Comparison of ENCODE assay signal across 15 cellular contexts in genomic region chrX:8906299-8906698, GRCh38.
A peak's percentile ranks its signal among the peaks of the same experiment; 100 is the strongest.
DNase-seq lines count a peak whose midpoint lies in the region; ATAC-seq, FAIRE-seq and TF ChIP-seq lines count a peak whose summit lies in the region.
"Had no signal": no experiment of that assay in that cellular context is flagged by ENCODE, and none has a peak within 500 bp of the region (broad histone marks: within the 10 kb centered on the region; RNA-seq: fewer than 3 reads in every experiment).

No MANE protein-coding gene starts in this region.

- H3K36me3 Mint-ChIP-seq in astrocyte (ENCODE audit: low read depth, unreplicated experiment) (no peaks in the 10 kb centered on the region), neural progenitor cell (no peaks in the 10 kb centered on the region)
- H3K36me3 Mint-ChIP-seq: CD4-positive, alpha-beta memory T cell had no signal

- FAIRE-seq in astrocyte (lab: Jason Lieb, UNC), result peak; percentile 32
- FAIRE-seq in GM19239 (lab: Jason Lieb, UNC), result no peak

- H3K4me1 ChIP-seq in BLaER1, result peaks cover 30% of the 10 kb centered on the region
- no peaks in the 10 kb centered on the region for H3K4me1 ChIP-seq in astrocyte (ENCODE audit: insufficient read depth, low read length)
- H3K4me1 ChIP-seq in neural progenitor cell, result no peaks in the 10 kb centered on the region
- H3K4me1 ChIP-seq: A549 had no signal

- H3F3A ChIP-seq in neural progenitor cell (ENCODE audit: low read depth), result no peaks in the 10 kb centered on the region

- H3K9ac ChIP-seq in BLaER1 (no peak overlapping the region), astrocyte (ENCODE audit: low read length) (no peak overlapping the region), neural progenitor cell (no peak overlapping the region)
- H3K9ac ChIP-seq: KMS-11 had no signal

- H2AFZ ChIP-seq in astrocyte (ENCODE audit: low read depth, low read length) (no peak overlapping the region), neural progenitor cell (replicated peaks) (no peak overlapping the region)

- ATAC-seq in left lobe of liver (peak; percentile 79), HG02973 (IDR thresholded peaks at IDR 0.05; ENCODE audit: unreplicated experiment) (no peak)
- no peak for ATAC-seq in stimulated activated naive CD8-positive, alpha-beta T cell treated with anti-CD3 and anti-CD28 coated beads, Interleukin-15, Interleukin-2, amounts not matched to agents 100 U/mL and 50 U/mL, for 24 hours
- ATAC-seq: A549 had no signal

- no peaks in the 10 kb centered on the region for H3K79me2 ChIP-seq in astrocyte (ENCODE audit: insufficient read depth, low read length)
- H3K79me2 ChIP-seq in neural progenitor cell (ENCODE audit: low read depth), result no peaks in the 10 kb centered on the region

- peak overlapping the region; percentile 34 for H3K4me2 ChIP-seq in BLaER1
- no peak overlapping the region for H3K4me2 ChIP-seq in astrocyte (ENCODE audit: low read length)
- no peak overlapping the region for H3K4me2 ChIP-seq in neural progenitor cell
- H3K4me2 ChIP-seq: A549, KMS-11 had no signal

- DNase-seq in AG10803 (ENCODE audit: low read depth) (peak; percentile 40), astrocyte (ENCODE audit: low read depth) (no peak), left lobe of liver (ENCODE audit: low spot score) (peak; percentile 44), GM19239 (ENCODE audit: insufficient read length, low spot score) (no peak), neural progenitor cell (ENCODE audit: low spot score) (no peak)
- DNase-seq in stimulated activated naive CD8-positive, alpha-beta T cell treated with anti-CD3 and anti-CD28 coated beads, Interleukin-15, Interleukin-2, amounts not matched to agents 100 U/mL and 50 U/mL, for 24 hours, result no peak
- DNase-seq: CD4-positive, alpha-beta memory T cell; DMS79; GOT3; H9 had no signal

- no peaks in the 10 kb centered on the region for H4K20me1 ChIP-seq in BLaER1
- H4K20me1 ChIP-seq in astrocyte (ENCODE audit: insufficient read depth, low read length), result no peaks in the 10 kb centered on the region
- H4K20me1 ChIP-seq in neural progenitor cell (ENCODE audit: low read depth), result no peaks in the 10 kb centered on the region

- peaks cover 2% of the 10 kb centered on the region for H3K9me3 Mint-ChIP-seq in astrocyte (ENCODE audit: unreplicated experiment)
- H3K9me3 Mint-ChIP-seq in neural progenitor cell, result no peaks in the 10 kb centered on the region

- H3K36me3 ChIP-seq in BLaER1 (no peaks in the 10 kb centered on the region), astrocyte (ENCODE audit: insufficient read depth, low read length) (no peaks in the 10 kb centered on the region), neural progenitor cell (no peaks in the 10 kb centered on the region)

- no peak overlapping the region for H3K4me3 ChIP-seq in AG10803 (ENCODE audit: low read length)
- H3K4me3 ChIP-seq in BLaER1, result no peak overlapping the region
- H3K4me3 ChIP-seq in astrocyte (ENCODE audit: insufficient read depth, low read depth, low read length), result no peak overlapping the region
- H3K4me3 ChIP-seq in neural progenitor cell, result no peak overlapping the region
- H3K4me3 ChIP-seq: A549 had no signal

- no peaks in the 10 kb centered on the region for H3K4me1 Mint-ChIP-seq in astrocyte (ENCODE audit: low read depth, unreplicated experiment)
- H3K4me1 Mint-ChIP-seq in neural progenitor cell, result peaks cover 5% of the 10 kb centered on the region
- H3K4me1 Mint-ChIP-seq: CD4-positive, alpha-beta memory T cell had no signal

- TF ChIP-seq CTCF in AG10803 (conservative IDR thresholded peaks at IDR 0.05; ENCODE audit: low read length), result no peak
- no peak for TF ChIP-seq CTCF in astrocyte (IDR thresholded peaks at IDR 0.05; ENCODE audit: insufficient read depth, low read depth, low read length)
- TF ChIP-seq CTCF in neural progenitor cell (IDR thresholded peaks at IDR 0.05), result no peak

- no peaks in the 10 kb centered on the region for H3K27me3 ChIP-seq in BLaER1
- no peaks in the 10 kb centered on the region for H3K27me3 ChIP-seq in astrocyte (ENCODE audit: insufficient read depth, low read length)
- H3K27me3 ChIP-seq in neural progenitor cell, result no peaks in the 10 kb centered on the region

- no peak overlapping the region for H3K4me3 Mint-ChIP-seq in astrocyte (ENCODE audit: unreplicated experiment)
- H3K4me3 Mint-ChIP-seq in neural progenitor cell, result no peak overlapping the region
- H3K4me3 Mint-ChIP-seq: CD4-positive, alpha-beta memory T cell; H9 had no signal

- no peak overlapping the region for H3K27ac ChIP-seq in BLaER1
- no peak overlapping the region for H3K27ac ChIP-seq in astrocyte (ENCODE audit: low read depth, low read length)
- no peak overlapping the region for H3K27ac ChIP-seq in neural progenitor cell
- H3K27ac ChIP-seq: A549, C4-2B, KMS-11 had no signal

- H3K27ac Mint-ChIP-seq in astrocyte (ENCODE audit: unreplicated experiment) (no peak overlapping the region), neural progenitor cell (no peak overlapping the region)
- H3K27ac Mint-ChIP-seq: CD4-positive, alpha-beta memory T cell; H9 had no signal

- H3K27me3 Mint-ChIP-seq in astrocyte (ENCODE audit: low read depth, unreplicated experiment), result peaks cover 11% of the 10 kb centered on the region
- H3K27me3 Mint-ChIP-seq in neural progenitor cell (ENCODE audit: insufficient read depth, low read depth), result no peaks in the 10 kb centered on the region

- H3K9me3 ChIP-seq in BLaER1 (no peaks in the 10 kb centered on the region), astrocyte (ENCODE audit: insufficient read depth, low read depth, low read length) (no peaks in the 10 kb centered on the region), neural progenitor cell (ENCODE audit: low read depth) (no peaks in the 10 kb centered on the region)
- H3K9me3 ChIP-seq: A549 had no signal

Comparison
In these comparisons a context has a peak if more than half of its experiments do, and no peak if none do; other contexts are left out.
1. DNase-seq: peak in AG10803 (single experiment) and left lobe of liver (single experiment); none in astrocyte (single experiment), stimulated activated naive CD8-positive, alpha-beta T cell treated with anti-CD3 and anti-CD28 coated beads, Interleukin-15, Interleukin-2, amounts not matched to agents 100 U/mL and 50 U/mL, for 24 hours (single experiment), GM19239 (single experiment) and neural progenitor cell (single experiment).